ENCODE assay signal across 12 cellular contexts in genomic region chr3:172525116-172525613, GRCh38.
"Had no signal": no experiment of that assay in that cellular context is flagged by ENCODE, and none has a peak within 500 bp of the region (broad histone marks: within the 10 kb centered on the region; RNA-seq: fewer than 3 reads in every experiment).

No MANE protein-coding gene starts in this region.

- H3K4me3 Mint-ChIP-seq: stimulated activated memory B cell treated with anti-CD40 and anti-IgM and Interleukin-4, amounts not matched to agents 10 μg/mL and 1 μg/mL and 100 μg/mL, for 72 hours had no signal

- H3K9me3 ChIP-seq: spleen had no signal

- DNase-seq: activated CD4-positive, alpha-beta T cell treated with anti-CD3 and anti-CD28 coated beads, Interleukin-2, amount 50 U/mL, for 48 hours; activated CD4-positive, CD25-positive, alpha-beta regulatory T cell; activated CD8-positive, alpha-beta memory T cell treated with anti-CD3 and anti-CD28 coated beads, Interleukin-2, amount 50 U/mL, for 4 hours; activated naive CD4-positive, alpha-beta T cell treated with Interleukin-2 at 50 U/mL for 16 hours; dermis blood vessel endothelial cell; erythroblast; hippocampal formation; naive thymus-derived CD8-positive, alpha-beta T cell; spleen; stimulated activated CD4-positive, alpha-beta T cell treated with anti-CD3 and anti-CD28 coated beads, Interleukin-1b, Interleukin-23, amount 100 ng/mL, for 48 hours had no signal

- H3K4me3 ChIP-seq: spleen had no signal

- H3K36me3 Mint-ChIP-seq: naive thymus-derived CD8-positive, alpha-beta T cell; stimulated activated memory B cell treated with anti-CD40 and anti-IgM and Interleukin-4, amounts not matched to agents 10 μg/mL and 1 μg/mL and 100 μg/mL, for 72 hours had no signal

- H3K27me3 ChIP-seq: spleen had no signal

- ATAC-seq: naive thymus-derived CD8-positive, alpha-beta T cell; sciatic nerve; stimulated activated memory B cell treated with anti-CD40 and anti-IgM and Interleukin-4, amounts not matched to agents 10 μg/mL and 1 μg/mL and 100 μg/mL, for 72 hours had no signal

- H3K27me3 Mint-ChIP-seq: naive thymus-derived CD8-positive, alpha-beta T cell; stimulated activated memory B cell treated with anti-CD40 and anti-IgM and Interleukin-4, amounts not matched to agents 10 μg/mL and 1 μg/mL and 100 μg/mL, for 72 hours had no signal

- H3K9me3 Mint-ChIP-seq: naive thymus-derived CD8-positive, alpha-beta T cell; stimulated activated memory B cell treated with anti-CD40 and anti-IgM and Interleukin-4, amounts not matched to agents 10 μg/mL and 1 μg/mL and 100 μg/mL, for 72 hours had no signal

- H3K36me3 ChIP-seq: spleen had no signal
